ENCODE assay signal across 8 cellular contexts in genomic region chr2:191678437-191679110, GRCh38. TPM values are rescaled to one million over a fixed set of nuclear protein-coding genes. Genes with fewer than 3 reads are reported as not detected.
DNase-seq lines count a peak whose midpoint lies in the region; ATAC-seq and TF ChIP-seq lines count a peak whose summit lies in the region.

No MANE protein-coding gene starts in this region.

- H4K20me1 ChIP-seq in fibroblast of lung (ENCODE audit: control insufficient read depth, extremely low read depth, insufficient read depth, low read length), result no peaks in the 10 kb centered on the region

- H3K27ac Mint-ChIP-seq in nephron progenitor cell, result peak overlapping the region; percentile 61

- TF ChIP-seq POLR2A in suprapubic skin (IDR thresholded peaks at IDR 0.05), result no peak

- no peaks in the 10 kb centered on the region for H3K9me3 ChIP-seq in fibroblast of lung (ENCODE audit: control insufficient read depth, insufficient read depth, low read depth, low read length)
- no peaks in the 10 kb centered on the region for H3K9me3 ChIP-seq in suprapubic skin

- peaks cover 8% of the 10 kb centered on the region for H3K36me3 ChIP-seq in fibroblast of lung (ENCODE audit: control insufficient read depth, insufficient read depth, low read length)
- H3K36me3 ChIP-seq in suprapubic skin, result peaks cover 6% of the 10 kb centered on the region

- no peaks in the 10 kb centered on the region for H3K27me3 Mint-ChIP-seq in nephron progenitor cell (ENCODE audit: low read depth, poor library complexity)

- H3K4me1 ChIP-seq in fibroblast of lung (ENCODE audit: control insufficient read depth, extremely low read depth, insufficient read depth, low read length) (peaks cover 4% of the 10 kb centered on the region), suprapubic skin (peaks cover 40% of the 10 kb centered on the region)

- H3K4me3 ChIP-seq in fibroblast of lung (replicated peaks in 1 of 4; ENCODE audit: control extremely low read depth in 1 of 4, insufficient read depth in 1 of 4, low read depth in 3 of 4, low read length in 4 of 4), result peak overlapping the region; percentile 76 to 91 (median 81)
- H3K4me3 ChIP-seq in suprapubic skin, result peak overlapping the region; percentile 77

- in situ Hi-C loops in GM13977 (cut with MboI; ENCODE audit: low pct_unique_long_range_greater_than_20kb, low sequenced_read_pairs, unreplicated experiment), result no loop called here

- H3K79me2 ChIP-seq in fibroblast of lung (ENCODE audit: control insufficient read depth, insufficient read depth, low read length), result peaks cover 52% of the 10 kb centered on the region

- H3K36me3 Mint-ChIP-seq in nephron progenitor cell (ENCODE audit: low read depth), result peaks cover 13% of the 10 kb centered on the region

- H3K27ac ChIP-seq in fibroblast of lung (ENCODE audit: insufficient read depth, low read length) (peak overlapping the region; percentile 100), suprapubic skin (peak overlapping the region; percentile 94)

- no peak for TF ChIP-seq EP300 in suprapubic skin (IDR thresholded peaks at IDR 0.05)

- ATAC-seq in HG02588 (IDR thresholded peaks at IDR 0.05; ENCODE audit: unreplicated experiment), result peak; percentile 3

- H3K4me3 Mint-ChIP-seq in nephron progenitor cell, result peak overlapping the region; percentile 95

- peaks cover 41% of the 10 kb centered on the region for H3K4me1 Mint-ChIP-seq in nephron progenitor cell

- peak overlapping the region; percentile 91 for H3K9ac ChIP-seq in fibroblast of lung (ENCODE audit: insufficient read depth, low read length)

- 2% methylated on average over 35 of the region's 40 CpGs for WGBS in suprapubic skin

- no peak for TF ChIP-seq CTCF in GM13977 (IDR thresholded peaks at IDR 0.05; ENCODE audit: extremely low read depth, insufficient read depth, missing control alignments)
- TF ChIP-seq CTCF in fibroblast of lung (conservative IDR thresholded peaks at IDR 0.05 in 1 of 2, IDR thresholded peaks at IDR 0.05 in 1 of 2; ENCODE audit: low read depth in 1 of 2, low read length in 2 of 2), result no peak
- no peak for TF ChIP-seq CTCF in nephron progenitor cell (IDR thresholded peaks at IDR 0.05)
- no peak for TF ChIP-seq CTCF in suprapubic skin (IDR thresholded peaks at IDR 0.05)

- DNase-seq in GM13977 (ENCODE audit: low spot score) (peak; percentile 44), NCI-H226 (peak; percentile 64), fibroblast of lung (ENCODE audit: low read depth in 2 of 2) (no peak), nephron progenitor cell (peak; percentile 55), suprapubic skin (ENCODE audit: low spot score in 2 of 2) (peak; percentile 82 to 85), globus pallidus (ENCODE audit: low spot score) (no peak)
- DNase-seq in activated T-cell treated with anti-CD3 and anti-CD28 coated beads, Interleukin-2, amount 50 U/mL, for 1 hour, result peak; percentile 65

- peak overlapping the region; percentile 94 for H3K4me2 ChIP-seq in fibroblast of lung (ENCODE audit: extremely low read depth, insufficient read depth, low read length)

- no peak overlapping the region for H2AFZ ChIP-seq in fibroblast of lung (ENCODE audit: low read length)

- no peaks in the 10 kb centered on the region for H3K9me3 Mint-ChIP-seq in nephron progenitor cell

- no peaks in the 10 kb centered on the region for H3K27me3 ChIP-seq in fibroblast of lung (ENCODE audit: control insufficient read depth, insufficient read depth, low read length)
- H3K27me3 ChIP-seq in suprapubic skin, result no peaks in the 10 kb centered on the region

RNA-seq across cellular contexts. Expression of gene NABP1, which starts 0.6 kb away (rescaled TPM):
- total RNA-seq in fibroblast of lung, result 77.8 and 117 TPM in 2 replicates
- 64.2 and 123 TPM in 2 replicates for polyA plus RNA-seq in fibroblast of lung
- 57.6 and 87.3 TPM in 2 replicates for polyA plus RNA-seq in fibroblast of lung (2012)
- polyA minus RNA-seq in fibroblast of lung (ENCODE audit: low replicate concordance), result 8.3 and 18.8 TPM in 2 replicates
- 10 to 100 TPM in 3 of 4 donors, 1 to 10 TPM in 1; 6.3 to 33.6 (median 16.1) TPM for total RNA-seq in suprapubic skin

Comparison
In these comparisons a context has a peak if more than half of its experiments do, and no peak if none do; other contexts are left out.
1. DNase-seq: peak in GM13977 (single experiment), NCI-H226 (single experiment), activated T-cell treated with anti-CD3 and anti-CD28 coated beads, Interleukin-2, amount 50 U/mL, for 1 hour (single experiment), nephron progenitor cell (single experiment) and suprapubic skin (2 of 2); none in fibroblast of lung (0 of 2) and globus pallidus (single experiment).